ENCODE assay signal across 8 cellular contexts in the genomic region with DNA sequence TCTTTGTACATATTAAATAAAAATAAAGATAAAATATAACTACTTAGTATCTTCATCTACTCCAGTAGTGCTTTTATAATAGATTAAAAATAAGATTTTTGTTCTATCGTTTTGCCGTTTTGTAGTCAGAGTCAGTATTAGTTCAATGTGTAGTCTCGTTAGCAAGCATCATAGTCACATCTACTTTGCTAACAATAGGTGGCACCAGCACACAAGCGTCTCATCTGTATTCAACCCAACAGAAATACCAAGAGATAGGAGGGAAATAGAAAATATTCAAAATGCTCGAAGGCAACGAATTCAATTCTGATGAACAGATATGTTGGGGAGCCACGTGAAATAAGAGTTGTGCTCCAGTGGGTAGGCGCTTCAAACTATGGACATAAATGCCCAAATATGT. TPM values are rescaled to one million over a fixed set of nuclear protein-coding genes. Genes with fewer than 3 reads are reported as not detected.
DNase-seq lines count a peak whose midpoint lies in the region; ATAC-seq lines count a peak whose summit lies in the region.

No MANE protein-coding gene starts in this region.

- no peaks in the 10 kb centered on the region for H3K9me3 Mint-ChIP-seq in activated CD4-positive, alpha-beta T cell treated with anti-CD3 and anti-CD28 coated beads for 36 hours (ENCODE audit: low read depth)
- no peaks in the 10 kb centered on the region for H3K9me3 Mint-ChIP-seq in activated CD4-positive, alpha-beta T cell treated with anti-CD3 and anti-CD28 coated beads, Interleukin-2, amount 10 ng/mL, durations not matched to agents 24 days and 14 days

- intact Hi-C loops in activated CD4-positive, alpha-beta T cell treated with anti-CD3 and anti-CD28 coated beads for 36 hours (cut with DNase I, micrococcal nuclease), result loop anchor here in 1 of 2 experiments (1.0 kb wide), 1 partner anchor 1132 kb away; no protein-coding TSS in a partner anchor
- intact Hi-C loops in activated CD4-positive, alpha-beta T cell treated with anti-CD3 and anti-CD28 coated beads, Interleukin-2, amount 10 ng/mL, durations not matched to agents 24 days and 14 days (cut with micrococcal nuclease), result no loop called here

- DNase-seq in activated CD4-positive, alpha-beta T cell treated with anti-CD3 and anti-CD28 coated beads for 36 hours, result peak; percentile 25
- DNase-seq in activated CD4-positive, alpha-beta T cell treated with anti-CD3 and anti-CD28 coated beads, Interleukin-2, amount 10 ng/mL, durations not matched to agents 24 days and 14 days, result no peak
- DNase-seq in LHCN-M2 (ENCODE audit: low read depth) (peak; percentile 44), SKM-1 (lab: John Stamatoyannopoulos, UW; ENCODE audit: unreplicated experiment) (peak; percentile 33), iPS-NIHi11 (ENCODE audit: low spot score) (peak; percentile 41), NCI-H146 treated with DMSO at 0.1 percent for 48 hours (lab: John Stamatoyannopoulos, UW; ENCODE audit: unreplicated experiment) (no peak)

- ATAC-seq in activated CD4-positive, alpha-beta T cell treated with anti-CD3 and anti-CD28 coated beads for 36 hours, result no peak
- no peak for ATAC-seq in HG02981 (IDR thresholded peaks at IDR 0.05; ENCODE audit: unreplicated experiment)
- no peak for ATAC-seq in activated CD4-positive, CD25-positive, alpha-beta regulatory T cell treated with anti-CD3 and anti-CD28 coated beads, Interleukin-2, amount 50 U/mL, for 24 hours

- peaks cover 2% of the 10 kb centered on the region for H3K4me1 Mint-ChIP-seq in activated CD4-positive, alpha-beta T cell treated with anti-CD3 and anti-CD28 coated beads for 36 hours
- no peaks in the 10 kb centered on the region for H3K4me1 Mint-ChIP-seq in activated CD4-positive, alpha-beta T cell treated with anti-CD3 and anti-CD28 coated beads, Interleukin-2, amount 10 ng/mL, durations not matched to agents 24 days and 14 days

- CTCF ChIA-PET in activated CD4-positive, alpha-beta T cell treated with anti-CD3 and anti-CD28 coated beads for 36 hours (lab: Charles Lee), result interaction anchor here (0.7 to 1.8 kb wide), 3 partner anchors 10 to 20 kb away, joined by 3 to 6 read pairs (median 3); no protein-coding TSS in a partner anchor

- no peak overlapping the region for H3K27ac Mint-ChIP-seq in activated CD4-positive, alpha-beta T cell treated with anti-CD3 and anti-CD28 coated beads for 36 hours
- H3K27ac Mint-ChIP-seq in activated CD4-positive, alpha-beta T cell treated with anti-CD3 and anti-CD28 coated beads, Interleukin-2, amount 10 ng/mL, durations not matched to agents 24 days and 14 days, result no peak overlapping the region

- H3K36me3 Mint-ChIP-seq in activated CD4-positive, alpha-beta T cell treated with anti-CD3 and anti-CD28 coated beads for 36 hours (ENCODE audit: low read depth), result no peaks in the 10 kb centered on the region
- H3K36me3 Mint-ChIP-seq in activated CD4-positive, alpha-beta T cell treated with anti-CD3 and anti-CD28 coated beads, Interleukin-2, amount 10 ng/mL, durations not matched to agents 24 days and 14 days (ENCODE audit: low read depth), result no peaks in the 10 kb centered on the region

- H3K27me3 Mint-ChIP-seq in activated CD4-positive, alpha-beta T cell treated with anti-CD3 and anti-CD28 coated beads for 36 hours, result peaks cover 9% of the 10 kb centered on the region
- peaks cover 14% of the 10 kb centered on the region for H3K27me3 Mint-ChIP-seq in activated CD4-positive, alpha-beta T cell treated with anti-CD3 and anti-CD28 coated beads, Interleukin-2, amount 10 ng/mL, durations not matched to agents 24 days and 14 days

- H3K4me3 Mint-ChIP-seq in activated CD4-positive, alpha-beta T cell treated with anti-CD3 and anti-CD28 coated beads for 36 hours, result no peak overlapping the region
- H3K4me3 Mint-ChIP-seq in activated CD4-positive, alpha-beta T cell treated with anti-CD3 and anti-CD28 coated beads, Interleukin-2, amount 10 ng/mL, durations not matched to agents 24 days and 14 days, result no peak overlapping the region

- POLR2A ChIA-PET in activated CD4-positive, alpha-beta T cell treated with anti-CD3 and anti-CD28 coated beads for 36 hours (lab: Charles Lee), result no interaction called here

RNA-seq across cellular contexts. Expression of a gene that starts 21.4 kb away (rescaled TPM):
- total RNA-seq in activated CD4-positive, alpha-beta T cell treated with anti-CD3 and anti-CD28 coated beads for 36 hours, result 10 to 100 TPM; 28.4 to 28.7 TPM
- total RNA-seq in activated CD4-positive, alpha-beta T cell treated with anti-CD3 and anti-CD28 coated beads, Interleukin-2, amount 10 ng/mL, durations not matched to agents 24 days and 14 days, result 34.2 and 35.0 TPM in 2 replicates
- total RNA-seq in LHCN-M2 (2014; rRNA removed), result 87.2 and 138 TPM in 2 replicates
- 24.0 TPM for polyA plus RNA-seq in LHCN-M2 (2012)

RNA-seq across cellular contexts. Expression of a gene that starts 45.5 kb away (rescaled TPM):
- total RNA-seq in activated CD4-positive, alpha-beta T cell treated with anti-CD3 and anti-CD28 coated beads for 36 hours, result under 1 TPM in 1 of 2 experiments, not detected in 1; 0.19 TPM
- total RNA-seq in activated CD4-positive, alpha-beta T cell treated with anti-CD3 and anti-CD28 coated beads, Interleukin-2, amount 10 ng/mL, durations not matched to agents 24 days and 14 days, result 0.40 and 0.54 TPM in 2 replicates
- not detected in 2 replicates for total RNA-seq in LHCN-M2 (2014; rRNA removed)
- not detected for polyA plus RNA-seq in LHCN-M2 (2012)

Comparison
In these comparisons a context has a peak if more than half of its experiments do, and no peak if none do; other contexts are left out.
1. DNase-seq: peak in activated CD4-positive, alpha-beta T cell treated with anti-CD3 and anti-CD28 coated beads for 36 hours (single experiment), LHCN-M2 (single experiment), SKM-1 (single experiment) and iPS-NIHi11 (single experiment); none in activated CD4-positive, alpha-beta T cell treated with anti-CD3 and anti-CD28 coated beads, Interleukin-2, amount 10 ng/mL, durations not matched to agents 24 days and 14 days (single experiment) and NCI-H146 treated with DMSO at 0.1 percent for 48 hours (single experiment).